ENCODE assay signal across 28 cellular contexts in genomic region chr10:60532691-60533468, GRCh38.
"Had no signal": no experiment of that assay in that cellular context is flagged by ENCODE, and none has a peak within 500 bp of the region (broad histone marks: within the 10 kb centered on the region; RNA-seq: fewer than 3 reads in every experiment).

No MANE protein-coding gene starts in this region.

- H3K27ac ChIP-seq: breast epithelium, esophagus muscularis mucosa, foreskin keratinocyte, heart left ventricle, left ventricle myocardium inferior, neutrophil, ovary, right lobe of liver, tibial artery, VCaP had no signal

- H3K4me3 ChIP-seq: breast epithelium, esophagus muscularis mucosa, heart left ventricle, left ventricle myocardium inferior, lung, ovary, right lobe of liver, tibial artery had no signal

- H3K4me1 Mint-ChIP-seq: activated naive CD8-positive, alpha-beta T cell treated with anti-CD3 and anti-CD28 coated beads, Interleukin-2, amount 10 ng/mL, durations not matched to agents 7 days and 5 days had no signal

- DNase-seq: activated CD4-positive, alpha-beta T cell treated with anti-CD3 and anti-CD28 coated beads for 4 hours; activated CD4-positive, alpha-beta T cell treated with anti-CD3 and anti-CD28 coated beads, Interleukin-2, amount 50 U/mL, for 4 hours; activated effector memory CD4-positive, alpha-beta T cell treated with Interleukin-2 at 50 U/mL for 16 hours; activated naive CD4-positive, alpha-beta T cell treated with Interleukin-2 at 50 U/mL for 16 hours; activated naive CD8-positive, alpha-beta T cell treated with anti-CD3 and anti-CD28 coated beads, Interleukin-2, amount 10 ng/mL, durations not matched to agents 7 days and 5 days; activated T-cell treated with anti-CD3 and anti-CD28 coated beads for 4 hours; activated T-cell treated with anti-CD3 and anti-CD28 coated beads, Interleukin-2, amount 50 U/mL, for 72 hours; amniotic stem cell; central memory CD4-positive, alpha-beta T cell; foreskin keratinocyte; heart left ventricle; left ventricle myocardium inferior; mesendoderm; ovary; right lobe of liver; stimulated activated CD4-positive, alpha-beta T cell treated with anti-CD3 and anti-CD28 coated beads, Interleukin-4, amount 100 ng/mL, for 24 hours; T-helper 1 cell; tibial artery had no signal

- H3K9me3 ChIP-seq: breast epithelium, esophagus muscularis mucosa, heart left ventricle, left ventricle myocardium inferior, neutrophil, ovary, right lobe of liver, tibial artery had no signal

- H3K4me1 ChIP-seq: breast epithelium, esophagus muscularis mucosa, right lobe of liver had no signal

- H3K36me3 Mint-ChIP-seq: activated naive CD8-positive, alpha-beta T cell treated with anti-CD3 and anti-CD28 coated beads, Interleukin-2, amount 10 ng/mL, durations not matched to agents 7 days and 5 days had no signal

- H3K36me3 ChIP-seq: breast epithelium, esophagus muscularis mucosa, heart left ventricle, left ventricle myocardium inferior, neutrophil, ovary, right lobe of liver, tibial artery had no signal

- H3K4me3 Mint-ChIP-seq: activated naive CD8-positive, alpha-beta T cell treated with anti-CD3 and anti-CD28 coated beads, Interleukin-2, amount 10 ng/mL, durations not matched to agents 7 days and 5 days; activated T-cell treated with anti-CD3 and anti-CD28 coated beads, Interleukin-2, amount 50 U/mL, for 72 hours; dendritic cell treated with granulocyte-macrophage colony-stimulating factor and Interleukin-4, amounts not matched to agents 40 ng/mL and 50 ng/mL, for 4 days; nephron; stimulated activated effector memory CD8-positive, alpha-beta T cell treated with anti-CD3 and anti-CD28 coated beads, Interleukin-12 subunit alpha, Interleukin-12 subunit beta, amount 100 ng/mL, for 72 hours; stimulated activated naive CD8-positive, alpha-beta T cell treated with anti-CD3 and anti-CD28 coated beads, Interleukin-15, Interleukin-2, amounts not matched to agents 100 ng/mL and 50 ng/mL, for 24 hours had no signal

- H3K27ac Mint-ChIP-seq: activated naive CD8-positive, alpha-beta T cell treated with anti-CD3 and anti-CD28 coated beads, Interleukin-2, amount 10 ng/mL, durations not matched to agents 7 days and 5 days; activated T-cell treated with anti-CD3 and anti-CD28 coated beads, Interleukin-2, amount 50 U/mL, for 72 hours; dendritic cell treated with granulocyte-macrophage colony-stimulating factor and Interleukin-4, amounts not matched to agents 40 ng/mL and 50 ng/mL, for 4 days; nephron; progenitor cell of endocrine pancreas; stimulated activated effector memory CD8-positive, alpha-beta T cell treated with anti-CD3 and anti-CD28 coated beads, Interleukin-12 subunit alpha, Interleukin-12 subunit beta, amount 100 ng/mL, for 72 hours; stimulated activated naive CD8-positive, alpha-beta T cell treated with anti-CD3 and anti-CD28 coated beads, Interleukin-15, Interleukin-2, amounts not matched to agents 100 ng/mL and 50 ng/mL, for 24 hours had no signal

- H3K9me3 Mint-ChIP-seq: activated naive CD8-positive, alpha-beta T cell treated with anti-CD3 and anti-CD28 coated beads, Interleukin-2, amount 10 ng/mL, durations not matched to agents 7 days and 5 days; activated T-cell treated with anti-CD3 and anti-CD28 coated beads, Interleukin-2, amount 50 U/mL, for 72 hours; dendritic cell treated with granulocyte-macrophage colony-stimulating factor and Interleukin-4, amounts not matched to agents 40 ng/mL and 50 ng/mL, for 4 days; nephron; stimulated activated effector memory CD8-positive, alpha-beta T cell treated with anti-CD3 and anti-CD28 coated beads, Interleukin-12 subunit alpha, Interleukin-12 subunit beta, amount 100 ng/mL, for 72 hours; stimulated activated naive CD8-positive, alpha-beta T cell treated with anti-CD3 and anti-CD28 coated beads, Interleukin-15, Interleukin-2, amounts not matched to agents 100 ng/mL and 50 ng/mL, for 24 hours had no signal

- ATAC-seq: activated T-cell treated with anti-CD3 and anti-CD28 coated beads, Interleukin-2, amount 50 U/mL, for 72 hours; foreskin keratinocyte; heart left ventricle; right lobe of liver; stimulated activated effector memory CD8-positive, alpha-beta T cell treated with anti-CD3 and anti-CD28 coated beads, Interleukin-12 subunit alpha, Interleukin-12 subunit beta, amount 100 ng/mL, for 72 hours had no signal

- H3K27me3 Mint-ChIP-seq: activated naive CD8-positive, alpha-beta T cell treated with anti-CD3 and anti-CD28 coated beads, Interleukin-2, amount 10 ng/mL, durations not matched to agents 7 days and 5 days; dendritic cell treated with granulocyte-macrophage colony-stimulating factor and Interleukin-4, amounts not matched to agents 40 ng/mL and 50 ng/mL, for 4 days; progenitor cell of endocrine pancreas had no signal

- H3K27me3 ChIP-seq: breast epithelium, esophagus muscularis mucosa, foreskin keratinocyte, heart left ventricle, neutrophil, ovary, right lobe of liver, tibial artery had no signal
